8 cellular contexts compared by ENCODE assay signal in genomic region chr20:34676642-34677373, GRCh38. TPM values are rescaled to one million over a fixed set of nuclear protein-coding genes. Genes with fewer than 3 reads are reported as not detected.
DNase-seq lines count a peak whose midpoint lies in the region; ATAC-seq and TF ChIP-seq lines count a peak whose summit lies in the region.

A gene with protein sequence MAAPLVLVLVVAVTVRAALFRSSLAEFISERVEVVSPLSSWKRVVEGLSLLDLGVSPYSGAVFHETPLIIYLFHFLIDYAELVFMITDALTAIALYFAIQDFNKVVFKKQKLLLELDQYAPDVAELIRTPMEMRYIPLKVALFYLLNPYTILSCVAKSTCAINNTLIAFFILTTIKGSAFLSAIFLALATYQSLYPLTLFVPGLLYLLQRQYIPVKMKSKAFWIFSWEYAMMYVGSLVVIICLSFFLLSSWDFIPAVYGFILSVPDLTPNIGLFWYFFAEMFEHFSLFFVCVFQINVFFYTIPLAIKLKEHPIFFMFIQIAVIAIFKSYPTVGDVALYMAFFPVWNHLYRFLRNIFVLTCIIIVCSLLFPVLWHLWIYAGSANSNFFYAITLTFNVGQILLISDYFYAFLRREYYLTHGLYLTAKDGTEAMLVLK (minus strand): TSS chr20:34677092. CDS start chr20:34677085, 7 bp downstream.

- intact Hi-C loops in OCI-LY7 (cut with micrococcal nuclease; ENCODE audit: unreplicated experiment) (no loop called here), mucosa of descending colon (cut with DNase I, micrococcal nuclease) (no loop called here)

- no peaks in the 10 kb centered on the region for H3K36me3 ChIP-seq in OCI-LY7 (ENCODE audit: insufficient read depth, low read length)
- H3K36me3 ChIP-seq in mucosa of descending colon (ENCODE audit: low read depth): no peaks in the 10 kb centered on the region

- H3K79me2 ChIP-seq in OCI-LY7 (ENCODE audit: insufficient read depth, low read depth, low read length): peaks cover 19% of the 10 kb centered on the region

- no TSS peak for BruUV-seq in OCI-LY7 (replicated peaks; lab: Mats Ljungman, UMichigan)

- H3K4me1 ChIP-seq in OCI-LY7 (ENCODE audit: insufficient read depth, low read length, poor library complexity, severe bottlenecking) (peaks cover 16% of the 10 kb centered on the region), mucosa of descending colon (ENCODE audit: low read depth) (peaks cover 8% of the 10 kb centered on the region)

- H3K27ac ChIP-seq in OCI-LY7 (ENCODE audit: low read depth, low read length, poor library complexity, severe bottlenecking): peak within 1 kb of the TSS; percentile 56

- no peaks in the 10 kb centered on the region for H3K9me3 ChIP-seq in OCI-LY7 (ENCODE audit: low read length)
- no peaks in the 10 kb centered on the region for H3K9me3 ChIP-seq in mucosa of descending colon

- H3K4me3 ChIP-seq in OCI-LY7 (ENCODE audit: low read depth, low read length, poor library complexity, severe bottlenecking) (peak within 1 kb of the TSS; percentile 93), epithelial cell of esophagus (ENCODE audit: low read length) (peak within 1 kb of the TSS; percentile 78), mucosa of descending colon (peak within 1 kb of the TSS; percentile 67)

- POLR2A ChIA-PET in OCI-LY7 (lab: Charles Lee): interaction anchor here (0.6 to 1.1 kb wide), 5 partner anchors 25 to 57 kb away, joined by 3 to 5 read pairs (median 4); no protein-coding TSS in a partner anchor

- DNase-seq in DMS 273 treated with DMSO at 0.1 percent for 48 hours (lab: John Stamatoyannopoulos, UW) (peak; percentile 87), HuH-7.5 (ENCODE audit: low spot score) (peak; percentile 92), OCI-LY7 (ENCODE audit: low spot score) (peak; percentile 97), activated T-cell treated with anti-CD3 and anti-CD28 coated beads for 24 hours (ENCODE audit: low read depth) (peak; percentile 93), epithelial cell of esophagus (ENCODE audit: low read depth) (peak; percentile 98), mucosa of descending colon (peak; percentile 96 to 98 (median 98))
- DNase-seq in stimulated activated CD8-positive, alpha-beta memory T cell treated with anti-CD3 and anti-CD28 coated beads, Interleukin-4, amount 100 ng/mL, for 24 hours (ENCODE audit: low read depth): peak; percentile 94

- no peaks in the 10 kb centered on the region for H3K9me2 ChIP-seq in OCI-LY7 (ENCODE audit: insufficient read depth, low read length)

- TF ChIP-seq CTCF in OCI-LY7 (conservative IDR thresholded peaks at IDR 0.05; ENCODE audit: low read length) (no peak), epithelial cell of esophagus (IDR thresholded peaks at IDR 0.05; ENCODE audit: insufficient read depth, low read depth, low read length, missing control alignments) (no peak), mucosa of descending colon (IDR thresholded peaks at IDR 0.05) (peak; percentile 61)

- CTCF ChIA-PET in OCI-LY7 (lab: Charles Lee; ENCODE audit: unreplicated experiment): no interaction called here

- peak within 1 kb of the TSS; percentile 94 for H3K4me2 ChIP-seq in OCI-LY7 (ENCODE audit: low read length)

- peak within 1 kb of the TSS; percentile 62 for H2AFZ ChIP-seq in OCI-LY7 (ENCODE audit: low read length)

- ATAC-seq in GM21526 (IDR thresholded peaks at IDR 0.05; ENCODE audit: low FRiP score, unreplicated experiment) (peak; percentile 91), mucosa of descending colon (peak; percentile 99)

- no peaks in the 10 kb centered on the region for H4K20me1 ChIP-seq in OCI-LY7 (ENCODE audit: insufficient read depth, low read length)

RNA-seq across cellular contexts. Expression of the gene that starts here (rescaled TPM):
- total RNA-seq in OCI-LY7 (2014; rRNA removed; shearing (Covaris generic)): 14.5 and 16.6 TPM in 2 replicates
- total RNA-seq in OCI-LY7 (2022) (27.7 and 27.9 TPM in 2 replicates), mucosa of descending colon (10 to 100 TPM; 14.4 to 26.3 (median 24.3) TPM)

Comparison
In these comparisons a context has a peak if more than half of its experiments do, and no peak if none do; other contexts are left out.
1. Peak in every context shown above with its lines: DNase-seq, ATAC-seq, H3K4me3 ChIP-seq and H3K27ac ChIP-seq.